Comparison of ENCODE assay signal across 1 cellular context in genomic region chr2:677056-677949, GRCh38.
A peak's percentile ranks its signal among the peaks of the same experiment; 100 is the strongest.
TF ChIP-seq lines count a peak whose summit lies in the region.

TMEM18 (minus strand) TSS chr2:677406; CDS start chr2:677345, 61 bp downstream.

TF ChIP-seq in K562, 482 proteins besides CTCF, POLR2A, EP300 and RAD21 (continued from another document and continues in another):
- TF ChIP-seq TFE3 (CRISPR knock-in tag; IDR thresholded peaks at IDR 0.05) (no peak), ZNF347 (CRISPR knock-in tag; IDR thresholded peaks at IDR 0.05; ENCODE audit: low read depth) (no peak), CREB5 (CRISPR knock-in tag; IDR thresholded peaks at IDR 0.05) (no peak), NEUROD1 (IDR thresholded peaks at IDR 0.05; ENCODE audit: borderline replicate concordance, low read depth, low read length, partially characterized antibody) (peak; percentile 90), CEBPG (CRISPR knock-in tag; IDR thresholded peaks at IDR 0.05) (no peak), CEBPG (tag; conservative IDR thresholded peaks at IDR 0.05 in 1 of 2, IDR thresholded peaks at IDR 0.05 in 1 of 2) (no peak), HDAC1 (IDR thresholded peaks at IDR 0.05) (peak in 1 of 2 experiments; percentile 64; a peak in 1 of 4 replicates), EP400 (IDR thresholded peaks at IDR 0.05) (peak; percentile 98), PKNOX1 (IDR thresholded peaks at IDR 0.05) (no peak), SREBF2 (CRISPR knock-in tag; IDR thresholded peaks at IDR 0.05) (no peak), PCBP1 (IDR thresholded peaks at IDR 0.05; ENCODE audit: low read depth, low read length, poor library complexity, severe bottlenecking) (no peak), ZNF217 (CRISPR knock-in tag; IDR thresholded peaks at IDR 0.05) (no peak), HLTF (IDR thresholded peaks at IDR 0.05) (peak; percentile 85; the same call in 1 of the 2 replicates), SAFB2 (IDR thresholded peaks at IDR 0.05; ENCODE audit: borderline replicate concordance, low read depth, low read length, severe bottlenecking) (no peak), HNRNPUL1 (IDR thresholded peaks at IDR 0.05; ENCODE audit: low read length) (no peak), SMAD1 (IDR thresholded peaks at IDR 0.05; ENCODE audit: low read depth, low read length, partially characterized antibody) (no peak), LCOR (CRISPR knock-in tag; IDR thresholded peaks at IDR 0.05) (peak; percentile 96), ARID4B (CRISPR knock-in tag; IDR thresholded peaks at IDR 0.05) (peak; percentile 63; the same call in 1 of the 2 replicates), HDAC2 (IDR thresholded peaks at IDR 0.05) (no peak), CHD1 (IDR thresholded peaks at IDR 0.05; ENCODE audit: low read length) (peak; percentile 64), MYC (IDR thresholded peaks at IDR 0.05; ENCODE audit: low read depth, low read length) (peak; percentile 87), MYC (CRISPR knock-in tag; IDR thresholded peaks at IDR 0.05; ENCODE audit: borderline replicate concordance, low read depth) (peak; percentile 76; the same call in 1 of the 2 replicates), NR2C2 (CRISPR knock-in tag; IDR thresholded peaks at IDR 0.05) (no peak), NR2C2 (tag; IDR thresholded peaks at IDR 0.05) (peak; percentile 37; the same call in 1 of the 2 replicates), SNRNP70 (optimal IDR thresholded peaks at IDR 0.05; ENCODE audit: low read depth, low read length) (no peak), MCM7 (IDR thresholded peaks at IDR 0.05) (no peak), ZNF77 (CRISPR knock-in tag; IDR thresholded peaks at IDR 0.05) (no peak), GABPB2 (CRISPR knock-in tag; conservative IDR thresholded peaks at IDR 0.05) (no peak), ZNF644 (tag; IDR thresholded peaks at IDR 0.05; ENCODE audit: low read depth) (no peak), ZKSCAN3 (CRISPR knock-in tag; IDR thresholded peaks at IDR 0.05) (no peak), ZC3H8 (IDR thresholded peaks at IDR 0.05) (no peak), MCM3 (IDR thresholded peaks at IDR 0.05) (no peak), SMAD2 (IDR thresholded peaks at IDR 0.05; ENCODE audit: low read depth, low read length) (no peak)
- TF ChIP-seq, protein P1, sequence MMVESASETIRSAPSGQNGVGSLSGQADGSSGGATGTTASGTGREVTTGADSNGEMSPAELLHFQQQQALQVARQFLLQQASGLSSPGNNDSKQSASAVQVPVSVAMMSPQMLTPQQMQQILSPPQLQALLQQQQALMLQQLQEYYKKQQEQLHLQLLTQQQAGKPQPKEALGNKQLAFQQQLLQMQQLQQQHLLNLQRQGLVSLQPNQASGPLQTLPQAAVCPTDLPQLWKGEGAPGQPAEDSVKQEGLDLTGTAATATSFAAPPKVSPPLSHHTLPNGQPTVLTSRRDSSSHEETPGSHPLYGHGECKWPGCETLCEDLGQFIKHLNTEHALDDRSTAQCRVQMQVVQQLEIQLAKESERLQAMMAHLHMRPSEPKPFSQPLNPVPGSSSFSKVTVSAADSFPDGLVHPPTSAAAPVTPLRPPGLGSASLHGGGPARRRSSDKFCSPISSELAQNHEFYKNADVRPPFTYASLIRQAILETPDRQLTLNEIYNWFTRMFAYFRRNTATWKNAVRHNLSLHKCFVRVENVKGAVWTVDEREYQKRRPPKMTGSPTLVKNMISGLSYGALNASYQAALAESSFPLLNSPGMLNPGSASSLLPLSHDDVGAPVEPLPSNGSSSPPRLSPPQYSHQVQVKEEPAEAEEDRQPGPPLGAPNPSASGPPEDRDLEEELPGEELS (CRISPR knock-in tag; IDR thresholded peaks at IDR 0.05; ENCODE audit: borderline replicate concordance): peak; percentile 30; the same call in 1 of the 2 replicates
- TF ChIP-seq, protein P2, sequence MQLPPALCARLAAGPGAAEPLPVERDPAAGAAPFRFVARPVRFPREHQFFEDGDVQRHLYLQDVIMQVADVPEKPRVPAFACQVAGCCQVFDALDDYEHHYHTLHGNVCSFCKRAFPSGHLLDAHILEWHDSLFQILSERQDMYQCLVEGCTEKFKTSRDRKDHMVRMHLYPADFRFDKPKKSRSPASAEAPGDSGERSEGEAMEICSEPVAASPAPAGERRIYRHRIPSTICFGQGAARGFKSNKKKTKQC (CRISPR knock-in tag; IDR thresholded peaks at IDR 0.05): peak; percentile 93
- TF ChIP-seq, protein P3, sequence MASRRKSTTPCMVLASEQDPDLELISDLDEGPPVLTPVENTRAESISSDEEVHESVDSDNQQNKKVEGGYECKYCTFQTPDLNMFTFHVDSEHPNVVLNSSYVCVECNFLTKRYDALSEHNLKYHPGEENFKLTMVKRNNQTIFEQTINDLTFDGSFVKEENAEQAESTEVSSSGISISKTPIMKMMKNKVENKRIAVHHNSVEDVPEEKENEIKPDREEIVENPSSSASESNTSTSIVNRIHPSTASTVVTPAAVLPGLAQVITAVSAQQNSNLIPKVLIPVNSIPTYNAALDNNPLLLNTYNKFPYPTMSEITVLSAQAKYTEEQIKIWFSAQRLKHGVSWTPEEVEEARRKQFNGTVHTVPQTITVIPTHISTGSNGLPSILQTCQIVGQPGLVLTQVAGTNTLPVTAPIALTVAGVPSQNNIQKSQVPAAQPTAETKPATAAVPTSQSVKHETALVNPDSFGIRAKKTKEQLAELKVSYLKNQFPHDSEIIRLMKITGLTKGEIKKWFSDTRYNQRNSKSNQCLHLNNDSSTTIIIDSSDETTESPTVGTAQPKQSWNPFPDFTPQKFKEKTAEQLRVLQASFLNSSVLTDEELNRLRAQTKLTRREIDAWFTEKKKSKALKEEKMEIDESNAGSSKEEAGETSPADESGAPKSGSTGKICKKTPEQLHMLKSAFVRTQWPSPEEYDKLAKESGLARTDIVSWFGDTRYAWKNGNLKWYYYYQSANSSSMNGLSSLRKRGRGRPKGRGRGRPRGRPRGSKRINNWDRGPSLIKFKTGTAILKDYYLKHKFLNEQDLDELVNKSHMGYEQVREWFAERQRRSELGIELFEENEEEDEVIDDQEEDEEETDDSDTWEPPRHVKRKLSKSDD (conservative IDR thresholded peaks at IDR 0.05; ENCODE audit: low read length): peak; percentile 99
- TF ChIP-seq, protein P4, sequence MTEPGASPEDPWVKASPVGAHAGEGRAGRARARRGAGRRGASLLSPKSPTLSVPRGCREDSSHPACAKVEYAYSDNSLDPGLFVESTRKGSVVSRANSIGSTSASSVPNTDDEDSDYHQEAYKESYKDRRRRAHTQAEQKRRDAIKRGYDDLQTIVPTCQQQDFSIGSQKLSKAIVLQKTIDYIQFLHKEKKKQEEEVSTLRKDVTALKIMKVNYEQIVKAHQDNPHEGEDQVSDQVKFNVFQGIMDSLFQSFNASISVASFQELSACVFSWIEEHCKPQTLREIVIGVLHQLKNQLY (CRISPR knock-in tag; conservative IDR thresholded peaks at IDR 0.05): no peak
- TF ChIP-seq, protein P5, sequence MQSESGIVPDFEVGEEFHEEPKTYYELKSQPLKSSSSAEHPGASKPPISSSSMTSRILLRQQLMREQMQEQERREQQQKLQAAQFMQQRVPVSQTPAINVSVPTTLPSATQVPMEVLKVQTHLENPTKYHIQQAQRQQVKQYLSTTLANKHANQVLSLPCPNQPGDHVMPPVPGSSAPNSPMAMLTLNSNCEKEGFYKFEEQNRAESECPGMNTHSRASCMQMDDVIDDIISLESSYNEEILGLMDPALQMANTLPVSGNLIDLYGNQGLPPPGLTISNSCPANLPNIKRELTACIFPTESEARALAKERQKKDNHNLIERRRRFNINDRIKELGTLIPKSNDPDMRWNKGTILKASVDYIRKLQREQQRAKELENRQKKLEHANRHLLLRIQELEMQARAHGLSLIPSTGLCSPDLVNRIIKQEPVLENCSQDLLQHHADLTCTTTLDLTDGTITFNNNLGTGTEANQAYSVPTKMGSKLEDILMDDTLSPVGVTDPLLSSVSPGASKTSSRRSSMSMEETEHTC (IDR thresholded peaks at IDR 0.05): no peak; the same call in 1 of the 2 replicates
- TF ChIP-seq, protein P6, sequence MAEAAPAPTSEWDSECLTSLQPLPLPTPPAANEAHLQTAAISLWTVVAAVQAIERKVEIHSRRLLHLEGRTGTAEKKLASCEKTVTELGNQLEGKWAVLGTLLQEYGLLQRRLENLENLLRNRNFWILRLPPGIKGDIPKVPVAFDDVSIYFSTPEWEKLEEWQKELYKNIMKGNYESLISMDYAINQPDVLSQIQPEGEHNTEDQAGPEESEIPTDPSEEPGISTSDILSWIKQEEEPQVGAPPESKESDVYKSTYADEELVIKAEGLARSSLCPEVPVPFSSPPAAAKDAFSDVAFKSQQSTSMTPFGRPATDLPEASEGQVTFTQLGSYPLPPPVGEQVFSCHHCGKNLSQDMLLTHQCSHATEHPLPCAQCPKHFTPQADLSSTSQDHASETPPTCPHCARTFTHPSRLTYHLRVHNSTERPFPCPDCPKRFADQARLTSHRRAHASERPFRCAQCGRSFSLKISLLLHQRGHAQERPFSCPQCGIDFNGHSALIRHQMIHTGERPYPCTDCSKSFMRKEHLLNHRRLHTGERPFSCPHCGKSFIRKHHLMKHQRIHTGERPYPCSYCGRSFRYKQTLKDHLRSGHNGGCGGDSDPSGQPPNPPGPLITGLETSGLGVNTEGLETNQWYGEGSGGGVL (CRISPR knock-in tag; IDR thresholded peaks at IDR 0.05): no peak
